8 cellular contexts compared by ENCODE assay signal in the genomic region with DNA sequence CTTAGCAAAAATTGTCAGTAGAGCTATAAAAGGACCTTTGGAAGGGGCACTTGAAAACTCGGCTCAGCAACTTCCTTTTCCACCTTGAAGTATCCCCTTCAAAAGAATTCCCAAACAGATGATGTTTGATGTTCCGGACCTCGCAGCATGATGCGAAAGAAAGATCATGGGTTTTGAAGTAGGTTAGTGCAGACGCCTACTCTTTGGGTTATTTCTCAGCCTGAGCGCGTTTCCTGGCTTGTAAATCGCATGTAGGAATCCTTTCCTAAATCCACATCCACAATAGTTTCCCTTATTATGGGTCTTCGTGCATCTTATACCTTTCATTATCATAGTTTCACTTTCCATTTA. TPM values are rescaled to one million over a fixed set of nuclear protein-coding genes. Genes with fewer than 3 reads are reported as not detected.
A peak's percentile ranks its signal among the peaks of the same experiment; 100 is the strongest.
DNase-seq lines count a peak whose midpoint lies in the region; ATAC-seq and TF ChIP-seq lines count a peak whose summit lies in the region.

No MANE protein-coding gene starts in this region.

- intact Hi-C loops in stomach (cut with DNase I; ENCODE audit: low total_unique reads) = no loop called here

- peaks cover 4% of the 10 kb centered on the region; the same call in 1 of the 2 replicates for H3K36me3 ChIP-seq in iPS-20b (ENCODE audit: insufficient read depth, low read depth, low read length)
- no peaks in the 10 kb centered on the region for H3K36me3 ChIP-seq in stomach

- peaks cover 3% of the 10 kb centered on the region for H3K27me3 Mint-ChIP-seq in activated naive CD4-positive, alpha-beta T cell treated with anti-CD3 and anti-CD28 coated beads, Interleukin-2, amount 50 U/mL, for 24 hours

- no peaks in the 10 kb centered on the region for H3K36me3 Mint-ChIP-seq in activated naive CD4-positive, alpha-beta T cell treated with anti-CD3 and anti-CD28 coated beads, Interleukin-2, amount 50 U/mL, for 24 hours

- WGBS in stomach, 5 donors = 28 to 40% (median 32%) methylated on average over 9 of the region's 9 CpGs

- H3K27me3 ChIP-seq in iPS-20b (ENCODE audit: insufficient read depth, low read length) (no peaks in the 10 kb centered on the region), stomach (no peaks in the 10 kb centered on the region)

- DNase-seq in NCI-H2227 treated with DMSO at 0.1 percent for 48 hours (lab: John Stamatoyannopoulos, UW) = peak; percentile 59
- no peak for DNase-seq in NCI-H2227 (lab: John Stamatoyannopoulos, UW; ENCODE audit: unreplicated experiment)
- DNase-seq in stomach = no peak
- DNase-seq in kidney glomerular epithelial cell (lab: John Stamatoyannopoulos, UW) = no peak

- H3K4me3 ChIP-seq in iPS-20b (ENCODE audit: low read length) (peak overlapping the region; percentile 100), stomach (peak overlapping the region; percentile 60 to 88 (median 80))

- peak overlapping the region; percentile 96 for H3K27ac Mint-ChIP-seq in activated naive CD4-positive, alpha-beta T cell treated with anti-CD3 and anti-CD28 coated beads, Interleukin-2, amount 50 U/mL, for 24 hours

- H3K9me3 ChIP-seq in iPS-20b (ENCODE audit: insufficient read depth, low read depth, low read length) (no peaks in the 10 kb centered on the region), stomach (no peaks in the 10 kb centered on the region)

- H3K4me1 Mint-ChIP-seq in activated naive CD4-positive, alpha-beta T cell treated with anti-CD3 and anti-CD28 coated beads, Interleukin-2, amount 50 U/mL, for 24 hours = peaks cover 47% of the 10 kb centered on the region

- ATAC-seq in GM19324 (IDR thresholded peaks at IDR 0.05; ENCODE audit: low FRiP score, unreplicated experiment) (no peak), HG02970 (IDR thresholded peaks at IDR 0.05; ENCODE audit: low FRiP score, unreplicated experiment) (no peak)

- H3K27ac ChIP-seq in iPS-20b (ENCODE audit: low read length) = no peak overlapping the region
- peak overlapping the region; percentile 43 to 95 (median 86) for H3K27ac ChIP-seq in stomach

- no peak for TF ChIP-seq CTCF in stomach (IDR thresholded peaks at IDR 0.05)

- H3K4me1 ChIP-seq in iPS-20b (ENCODE audit: insufficient read depth, low read length) (peaks cover 11% of the 10 kb centered on the region; the same call in 1 of the 2 replicates), stomach (peaks cover 0 to 42% (median 14%) of the 10 kb centered on the region in 4 donors)

- no peak for TF ChIP-seq EP300 in stomach (IDR thresholded peaks at IDR 0.05)

- H3K9me3 Mint-ChIP-seq in activated naive CD4-positive, alpha-beta T cell treated with anti-CD3 and anti-CD28 coated beads, Interleukin-2, amount 50 U/mL, for 24 hours = no peaks in the 10 kb centered on the region

- TF ChIP-seq POLR2A in stomach (IDR thresholded peaks at IDR 0.05) = no peak

- H3K4me3 Mint-ChIP-seq in activated naive CD4-positive, alpha-beta T cell treated with anti-CD3 and anti-CD28 coated beads, Interleukin-2, amount 50 U/mL, for 24 hours = peak overlapping the region; percentile 97

- peak overlapping the region; percentile 98; the same call in 1 of the 2 replicates for H3K9ac ChIP-seq in iPS-20b (ENCODE audit: low read depth, low read length)

RNA-seq across cellular contexts. Expression of a gene that starts 0.6 kb away (rescaled TPM):
- total RNA-seq in stomach = 10 to 100 TPM in 2 of 5 donors, 1 to 10 TPM in 3; 2.9 to 81.7 (median 9.3) TPM
- 1 to 10 TPM; 4.3 to 8.7 (median 6.7) TPM for polyA plus RNA-seq in stomach
